In genomic region chr10:124185074-124185473, GRCh38 we compare ENCODE assay signal across 18 cellular contexts.
"Had no signal": no experiment of that assay in that cellular context is flagged by ENCODE, and none has a peak within 500 bp of the region (broad histone marks: within the 10 kb centered on the region; RNA-seq: fewer than 3 reads in every experiment).

No MANE protein-coding gene starts in this region.

- H3K27ac ChIP-seq: ascending aorta, esophagus muscularis mucosa, neural progenitor cell, pancreas, thyroid gland had no signal

- H3K9me3 Mint-ChIP-seq: activated CD4-positive, alpha-beta T cell treated with anti-CD3 and anti-CD28 coated beads, Interleukin-2, amount 10 ng/mL, durations not matched to agents 7 days and 5 days; activated naive CD4-positive, alpha-beta T cell treated with anti-CD3 and anti-CD28 coated beads, Interleukin-2, amount 50 U/mL, for 24 hours; activated T-cell treated with anti-CD3 and anti-CD28 coated beads, Interleukin-2, amount 50 U/mL, for 72 hours had no signal

- H3K36me3 Mint-ChIP-seq: activated naive CD4-positive, alpha-beta T cell treated with anti-CD3 and anti-CD28 coated beads, Interleukin-2, amount 50 U/mL, for 24 hours; immature natural killer cell; neural progenitor cell had no signal

- H3K36me3 ChIP-seq: ascending aorta, esophagus muscularis mucosa, neural progenitor cell, pancreas, thyroid gland had no signal

- H2AFZ ChIP-seq: neural progenitor cell had no signal

- H3K9me3 ChIP-seq: ascending aorta, esophagus muscularis mucosa, pancreas, thyroid gland had no signal

- H3K27me3 ChIP-seq: ascending aorta, esophagus muscularis mucosa, neural progenitor cell, pancreas, thyroid gland had no signal

- H3K4me2 ChIP-seq: neural progenitor cell had no signal

- H3K4me3 ChIP-seq: ascending aorta, esophagus muscularis mucosa, neural progenitor cell, pancreas, thyroid gland had no signal

- H3K4me1 ChIP-seq: neural progenitor cell, pancreas, thyroid gland had no signal

- DNase-seq: activated CD4-positive, alpha-beta T cell treated with anti-CD3 and anti-CD28 coated beads, Interleukin-2, amount 10 ng/mL, durations not matched to agents 7 days and 5 days; activated effector memory CD4-positive, alpha-beta T cell treated with anti-CD3 and anti-CD28 coated beads, Interleukin-2, amount 50 U/mL, for 16 hours; activated T-cell treated with anti-CD3 and anti-CD28 coated beads, Interleukin-2, amount 50 U/mL, for 72 hours; cerebellar nuclear complex; cortex of kidney; immature natural killer cell; left colon; pancreas; stimulated activated CD4-positive, alpha-beta T cell treated with anti-CD3 and anti-CD28 coated beads, Interleukin-12 subunit alpha, Interleukin-12 subunit beta, amount 100 ng/mL, for 4 hours; stimulated activated CD4-positive, alpha-beta T cell treated with anti-CD3 and anti-CD28 coated beads, Interleukin-1b, Interleukin-23, amount 100 ng/mL, for 48 hours; stimulated activated naive CD4-positive, alpha-beta T cell treated with Interleukin-2 at 50 U/mL for 16 hours; T1000; thyroid gland had no signal

- H3K4me3 Mint-ChIP-seq: activated CD4-positive, alpha-beta T cell treated with anti-CD3 and anti-CD28 coated beads, Interleukin-2, amount 10 ng/mL, durations not matched to agents 7 days and 5 days; activated naive CD4-positive, alpha-beta T cell treated with anti-CD3 and anti-CD28 coated beads, Interleukin-2, amount 50 U/mL, for 24 hours; activated T-cell treated with anti-CD3 and anti-CD28 coated beads, Interleukin-2, amount 50 U/mL, for 72 hours; immature natural killer cell; neural progenitor cell had no signal

- ATAC-seq: activated CD4-positive, CD25-positive, alpha-beta regulatory T cell treated with anti-CD3 and anti-CD28 coated beads, Interleukin-2, amount 50 U/mL, for 24 hours; activated T-cell treated with anti-CD3 and anti-CD28 coated beads, Interleukin-2, amount 50 U/mL, for 72 hours; left colon; pancreas had no signal

- H3K4me1 Mint-ChIP-seq: activated CD4-positive, alpha-beta T cell treated with anti-CD3 and anti-CD28 coated beads, Interleukin-2, amount 10 ng/mL, durations not matched to agents 7 days and 5 days; activated naive CD4-positive, alpha-beta T cell treated with anti-CD3 and anti-CD28 coated beads, Interleukin-2, amount 50 U/mL, for 24 hours; immature natural killer cell had no signal

- H3K27ac Mint-ChIP-seq: activated CD4-positive, alpha-beta T cell treated with anti-CD3 and anti-CD28 coated beads, Interleukin-2, amount 10 ng/mL, durations not matched to agents 7 days and 5 days; activated naive CD4-positive, alpha-beta T cell treated with anti-CD3 and anti-CD28 coated beads, Interleukin-2, amount 50 U/mL, for 24 hours; activated T-cell treated with anti-CD3 and anti-CD28 coated beads, Interleukin-2, amount 50 U/mL, for 72 hours; immature natural killer cell; neural progenitor cell had no signal
